8 cellular contexts compared by ENCODE assay signal in the genomic region with DNA sequence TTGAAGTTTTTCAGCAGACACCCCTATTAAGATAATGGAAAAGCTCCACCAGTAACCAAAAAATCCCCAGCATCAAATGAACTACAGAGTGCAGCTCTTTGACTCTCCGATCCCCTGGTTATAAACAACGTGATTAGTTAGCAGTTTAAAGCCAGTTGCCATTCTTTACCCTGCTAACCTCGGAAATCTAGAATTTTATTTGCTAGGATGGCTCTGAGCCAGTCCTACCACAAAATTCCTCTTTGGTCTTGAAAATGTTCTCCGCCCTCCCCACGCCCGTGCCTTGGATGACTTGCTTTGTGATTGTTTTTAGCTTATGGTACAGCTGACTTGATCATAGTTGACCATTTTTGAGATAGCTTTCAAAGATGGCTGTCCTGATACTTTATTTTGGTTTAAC. TPM values are rescaled to one million over a fixed set of nuclear protein-coding genes. Genes with fewer than 3 reads are reported as not detected.
DNase-seq lines count a peak whose midpoint lies in the region; ATAC-seq and TF ChIP-seq lines count a peak whose summit lies in the region.

No MANE protein-coding gene starts in this region.

- H3K9me3 ChIP-seq in Panc1 (ENCODE audit: control insufficient read depth, insufficient read depth, low read depth, low read length) (no peaks in the 10 kb centered on the region), endocrine pancreas (ENCODE audit: control insufficient read depth, low read length) (no peaks in the 10 kb centered on the region)

- DNase-seq in GM12864 (ENCODE audit: low read depth): no peak
- DNase-seq in Panc1 (ENCODE audit: low read depth, low spot score): no peak
- no peak for DNase-seq in nephron progenitor cell
- DNase-seq in GM10248 (ENCODE audit: extremely low spot score): no peak
- DNase-seq in NCI-H1092 (lab: John Stamatoyannopoulos, UW): no peak

- H3K36me3 ChIP-seq in Panc1 (ENCODE audit: control insufficient read depth, insufficient read depth, low read length) (peaks cover 3% of the 10 kb centered on the region; the same call in 1 of the 2 replicates), endocrine pancreas (ENCODE audit: control insufficient read depth, insufficient read depth, low read length) (peaks cover 3% of the 10 kb centered on the region)

- intact Hi-C loops in Panc1 (cut with micrococcal nuclease; ENCODE audit: unreplicated experiment): loop anchor here (5.0 kb wide), 2 partner anchors 77 to 137 kb away; partner anchors contain the start of gene KLHDC1

- peak overlapping the region; percentile 99 for H3K4me3 Mint-ChIP-seq in nephron progenitor cell

- no peaks in the 10 kb centered on the region for H3K9me3 Mint-ChIP-seq in nephron progenitor cell

- no peak overlapping the region for H3K9ac ChIP-seq in endocrine pancreas (ENCODE audit: control insufficient read depth, insufficient read depth, low read length)

- in situ Hi-C loops in Panc1 (cut with HindIII; ENCODE audit: low pct_unique_long_range_greater_than_20kb, low sequenced_read_pairs): no loop called here

- H3K4me1 Mint-ChIP-seq in nephron progenitor cell: peaks cover 40% of the 10 kb centered on the region

- H3K4me3 ChIP-seq in GM12864 (ENCODE audit: low read depth, low read length): peak overlapping the region; percentile 59
- peak overlapping the region; percentile 81 to 84 for H3K4me3 ChIP-seq in Panc1 (ENCODE audit: low read depth in 2 of 2, low read length in 2 of 2)
- peak overlapping the region; percentile 56 for H3K4me3 ChIP-seq in endocrine pancreas (ENCODE audit: control insufficient read depth, insufficient read depth, low read length)

- H3K27me3 ChIP-seq in Panc1 (ENCODE audit: control insufficient read depth, insufficient read depth, low read length) (no peaks in the 10 kb centered on the region), endocrine pancreas (ENCODE audit: control insufficient read depth, insufficient read depth, low read length) (no peaks in the 10 kb centered on the region)

- peaks cover 17% of the 10 kb centered on the region for H3K36me3 Mint-ChIP-seq in nephron progenitor cell (ENCODE audit: low read depth)

- H3K4me1 ChIP-seq in Panc1 (ENCODE audit: control insufficient read depth, insufficient read depth, low read length) (peaks cover 24% of the 10 kb centered on the region), endocrine pancreas (ENCODE audit: control insufficient read depth, insufficient read depth, low read length) (peaks cover 3% of the 10 kb centered on the region)

- H3K27me3 Mint-ChIP-seq in nephron progenitor cell (ENCODE audit: low read depth, poor library complexity): no peaks in the 10 kb centered on the region

- POLR2A ChIA-PET in Panc1 (lab: Charles Lee): interaction anchor here (0.5 to 0.6 kb wide), 3 partner anchors 50 to 205 kb away, joined by 3 to 13 read pairs (median 3); no protein-coding TSS in a partner anchor
- POLR2A ChIA-PET in GM10248 (lab: Yijun Ruan, JAX): interaction anchor here (1.4 kb wide), 1 partner anchor 148 kb away, joined by 5 read pairs; the partner anchor contains the start of genes MGAT2 and RPL36AL

- H3K27ac Mint-ChIP-seq in nephron progenitor cell: peak overlapping the region; percentile 100

- H3K27ac ChIP-seq in Panc1 (ENCODE audit: low read length): peak overlapping the region; percentile 86

- ATAC-seq in Panc1: no peak
- no peak for ATAC-seq in GM21786 (IDR thresholded peaks at IDR 0.05; ENCODE audit: unreplicated experiment)
- ATAC-seq in GM21723 (IDR thresholded peaks at IDR 0.05; ENCODE audit: unreplicated experiment): no peak

- CTCF ChIA-PET in Panc1 (lab: Charles Lee): interaction anchor here (0.6 kb wide), 1 partner anchor 134 kb away, joined by 3 read pairs; no protein-coding TSS in a partner anchor
- CTCF ChIA-PET in GM10248 (lab: Yijun Ruan, JAX): interaction anchor here (0.9 to 3.9 kb wide), 11 partner anchors 10 to 308 kb away, joined by 3 to 14 read pairs (median 4); partner anchors contain the start of genes DNAAF2 and NEMF

- no TSS peak for BruUV-seq in Panc1 (replicated peaks; lab: Mats Ljungman, UMichigan)

- TF ChIP-seq CTCF in GM12864 (IDR thresholded peaks at IDR 0.05; ENCODE audit: low read depth, low read length, missing control alignments) (no peak), Panc1 (IDR thresholded peaks at IDR 0.05) (no peak), nephron progenitor cell (IDR thresholded peaks at IDR 0.05) (no peak), GM10248 (IDR thresholded peaks at IDR 0.05; ENCODE audit: control extremely low read depth, extremely low read depth, low read depth, missing control alignments) (no peak)

RNA-seq across cellular contexts. Expression of gene KLHDC2, which starts 1.2 kb away (rescaled TPM):
- total RNA-seq in Panc1 (2021; ENCODE audit: unreplicated experiment): 24.5 TPM
- 22.6 TPM for polyA plus RNA-seq in Panc1 (2012; ENCODE audit: insufficient read length)
